ENCODE assay signal across 16 cellular contexts in genomic region chr12:4137015-4137414, GRCh38.
DNase-seq lines count a peak whose midpoint lies in the region; ATAC-seq, FAIRE-seq and TF ChIP-seq lines count a peak whose summit lies in the region.
"Had no signal": no experiment of that assay in that cellular context is flagged by ENCODE, and none has a peak within 500 bp of the region (broad histone marks: within the 10 kb centered on the region; RNA-seq: fewer than 3 reads in every experiment).

No MANE protein-coding gene starts in this region.

- H3K4me1 ChIP-seq in BLaER1, result peaks cover 77% of the 10 kb centered on the region
- H3K4me1 ChIP-seq: right atrium auricular region had no signal

- no peak overlapping the region for H3K4me3 ChIP-seq in BLaER1
- H3K4me3 ChIP-seq: right atrium auricular region, thoracic aorta had no signal

- no peaks in the 10 kb centered on the region for H3K36me3 ChIP-seq in BLaER1
- H3K36me3 ChIP-seq: right atrium auricular region, thoracic aorta had no signal

- no peak for ATAC-seq in activated naive CD8-positive, alpha-beta T cell treated with anti-CD3 and anti-CD28 coated beads, Interleukin-2, amount 50 U/mL, for 24 hours
- no peak for ATAC-seq in GM18519 (IDR thresholded peaks at IDR 0.05; ENCODE audit: low FRiP score, unreplicated experiment)

- TF ChIP-seq CTCF in mesothelial cell of epicardium (IDR thresholded peaks at IDR 0.05; ENCODE audit: unreplicated experiment), result no peak
- no peak for TF ChIP-seq CTCF in GM10266 (IDR thresholded peaks at IDR 0.05; ENCODE audit: control insufficient read depth, insufficient read depth, low read depth, missing control alignments)

- no peaks in the 10 kb centered on the region for H3K9me3 ChIP-seq in BLaER1
- H3K9me3 ChIP-seq: right atrium auricular region, thoracic aorta had no signal

- no peaks in the 10 kb centered on the region for H3K27me3 ChIP-seq in BLaER1
- H3K27me3 ChIP-seq: right atrium auricular region had no signal

- peak overlapping the region; percentile 81; the same call in 1 of the 2 replicates for H3K4me2 ChIP-seq in BLaER1

- H4K20me1 ChIP-seq in BLaER1, result no peaks in the 10 kb centered on the region

- H3K9me3 Mint-ChIP-seq in activated naive CD8-positive, alpha-beta T cell treated with anti-CD3 and anti-CD28 coated beads, Interleukin-2, amount 50 U/mL, for 24 hours, result peaks cover 4% of the 10 kb centered on the region
- peaks cover 1% of the 10 kb centered on the region for H3K9me3 Mint-ChIP-seq in mesothelial cell of epicardium
- H3K9me3 Mint-ChIP-seq: activated naive CD8-positive, alpha-beta T cell treated with anti-CD3 and anti-CD28 coated beads, Interleukin-2, amount 10 ng/mL, durations not matched to agents 7 days and 5 days had no signal

- no peak overlapping the region for H3K4me3 Mint-ChIP-seq in activated naive CD8-positive, alpha-beta T cell treated with anti-CD3 and anti-CD28 coated beads, Interleukin-2, amount 50 U/mL, for 24 hours
- H3K4me3 Mint-ChIP-seq in mesothelial cell of epicardium, result no peak overlapping the region
- H3K4me3 Mint-ChIP-seq: activated naive CD8-positive, alpha-beta T cell treated with anti-CD3 and anti-CD28 coated beads, Interleukin-2, amount 10 ng/mL, durations not matched to agents 7 days and 5 days had no signal

- H3K9ac ChIP-seq in BLaER1, result no peak overlapping the region

- peaks cover 81% of the 10 kb centered on the region for H3K4me1 Mint-ChIP-seq in activated naive CD8-positive, alpha-beta T cell treated with anti-CD3 and anti-CD28 coated beads, Interleukin-2, amount 50 U/mL, for 24 hours
- H3K4me1 Mint-ChIP-seq in mesothelial cell of epicardium, result peaks cover 38% of the 10 kb centered on the region

- H3K27ac Mint-ChIP-seq in activated naive CD8-positive, alpha-beta T cell treated with anti-CD3 and anti-CD28 coated beads, Interleukin-2, amount 50 U/mL, for 24 hours, result peak overlapping the region; percentile 95
- peak overlapping the region; percentile 78 for H3K27ac Mint-ChIP-seq in mesothelial cell of epicardium

- TF ChIP-seq POLR2A in GM12891 (IDR thresholded peaks at IDR 0.05; ENCODE audit: low read depth, low read length), result no peak

- no peak for DNase-seq in GM12891 (ENCODE audit: insufficient read length, low spot score)
- DNase-seq in activated naive CD8-positive, alpha-beta T cell treated with anti-CD3 and anti-CD28 coated beads, Interleukin-2, amount 50 U/mL, for 24 hours, result no peak
- DNase-seq in mesothelial cell of epicardium (ENCODE audit: low spot score in 2 of 2, unreplicated experiment in 2 of 2), result no peak
- DNase-seq in putamen (ENCODE audit: low spot score), result no peak
- DNase-seq in GM10266 (ENCODE audit: extremely low spot score), result no peak
- DNase-seq: activated naive CD8-positive, alpha-beta T cell treated with anti-CD3 and anti-CD28 coated beads, Interleukin-2, amount 10 ng/mL, durations not matched to agents 7 days and 5 days; DMS79 treated with DMSO at 0.1 percent for 48 hours; effector CD8-positive, alpha-beta T cell; SIG-M5; T1000 had no signal

- no peaks in the 10 kb centered on the region for H3K27me3 Mint-ChIP-seq in activated naive CD8-positive, alpha-beta T cell treated with anti-CD3 and anti-CD28 coated beads, Interleukin-2, amount 50 U/mL, for 24 hours
- H3K27me3 Mint-ChIP-seq in mesothelial cell of epicardium (ENCODE audit: low read depth), result no peaks in the 10 kb centered on the region
- H3K27me3 Mint-ChIP-seq: activated naive CD8-positive, alpha-beta T cell treated with anti-CD3 and anti-CD28 coated beads, Interleukin-2, amount 10 ng/mL, durations not matched to agents 7 days and 5 days; naive thymus-derived CD4-positive, alpha-beta T cell had no signal

- no peak overlapping the region for H3K27ac ChIP-seq in BLaER1
- H3K27ac ChIP-seq: C4-2B, right atrium auricular region, thoracic aorta had no signal

- H3K36me3 Mint-ChIP-seq in activated naive CD8-positive, alpha-beta T cell treated with anti-CD3 and anti-CD28 coated beads, Interleukin-2, amount 50 U/mL, for 24 hours (ENCODE audit: low read depth), result peaks cover 7% of the 10 kb centered on the region
- H3K36me3 Mint-ChIP-seq in mesothelial cell of epicardium, result no peaks in the 10 kb centered on the region

- FAIRE-seq in GM12891 (lab: Jason Lieb, UNC), result peak; percentile 5

TF ChIP-seq in GM12891, 5 proteins besides CTCF, POLR2A, EP300 and RAD21:
- TF ChIP-seq POU2F2 (IDR thresholded peaks at IDR 0.05; ENCODE audit: low read depth, low read length), result no peak
- TF ChIP-seq TAF1 (IDR thresholded peaks at IDR 0.05; ENCODE audit: low read depth, low read length), result no peak
- TF ChIP-seq SPI1 (IDR thresholded peaks at IDR 0.05; ENCODE audit: low read depth, low read length), result no peak
- no peak for TF ChIP-seq POLR2AphosphoS5 (IDR thresholded peaks at IDR 0.05; ENCODE audit: low read depth, low read length)
- TF ChIP-seq PAX5 (IDR thresholded peaks at IDR 0.05; ENCODE audit: insufficient read depth, low read length, severe bottlenecking), result no peak
TF ChIP-seq in GM12891: peak in this region for 0.
